1 cellular context compared by ENCODE assay signal in genomic region chr13:45108716-45109706, GRCh38.
TF ChIP-seq lines count a peak whose summit lies in the region.

No MANE protein-coding gene starts in this region.

TF ChIP-seq in K562, 482 proteins besides CTCF, POLR2A, EP300 and RAD21 (continued from another document and continues in another):
- TF ChIP-seq, protein P1, sequence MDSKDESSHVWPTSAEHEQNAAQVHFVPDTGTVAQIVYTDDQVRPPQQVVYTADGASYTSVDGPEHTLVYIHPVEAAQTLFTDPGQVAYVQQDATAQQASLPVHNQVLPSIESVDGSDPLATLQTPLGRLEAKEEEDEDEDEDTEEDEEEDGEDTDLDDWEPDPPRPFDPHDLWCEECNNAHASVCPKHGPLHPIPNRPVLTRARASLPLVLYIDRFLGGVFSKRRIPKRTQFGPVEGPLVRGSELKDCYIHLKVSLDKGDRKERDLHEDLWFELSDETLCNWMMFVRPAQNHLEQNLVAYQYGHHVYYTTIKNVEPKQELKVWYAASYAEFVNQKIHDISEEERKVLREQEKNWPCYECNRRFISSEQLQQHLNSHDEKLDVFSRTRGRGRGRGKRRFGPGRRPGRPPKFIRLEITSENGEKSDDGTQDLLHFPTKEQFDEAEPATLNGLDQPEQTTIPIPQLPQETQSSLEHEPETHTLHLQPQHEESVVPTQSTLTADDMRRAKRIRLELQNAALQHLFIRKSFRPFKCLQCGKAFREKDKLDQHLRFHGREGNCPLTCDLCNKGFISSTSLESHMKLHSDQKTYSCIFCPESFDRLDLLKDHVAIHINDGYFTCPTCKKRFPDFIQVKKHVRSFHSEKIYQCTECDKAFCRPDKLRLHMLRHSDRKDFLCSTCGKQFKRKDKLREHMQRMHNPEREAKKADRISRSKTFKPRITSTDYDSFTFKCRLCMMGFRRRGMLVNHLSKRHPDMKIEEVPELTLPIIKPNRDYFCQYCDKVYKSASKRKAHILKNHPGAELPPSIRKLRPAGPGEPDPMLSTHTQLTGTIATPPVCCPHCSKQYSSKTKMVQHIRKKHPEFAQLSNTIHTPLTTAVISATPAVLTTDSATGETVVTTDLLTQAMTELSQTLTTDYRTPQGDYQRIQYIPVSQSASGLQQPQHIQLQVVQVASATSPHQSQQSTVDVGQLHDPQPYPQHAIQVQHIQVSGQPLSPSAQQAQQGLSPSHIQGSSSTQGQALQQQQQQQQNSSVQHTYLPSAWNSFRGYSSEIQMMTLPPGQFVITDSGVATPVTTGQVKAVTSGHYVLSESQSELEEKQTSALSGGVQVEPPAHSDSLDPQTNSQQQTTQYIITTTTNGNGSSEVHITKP (IDR thresholded peaks at IDR 0.05; ENCODE audit: partially characterized antibody) = peak; percentile 68
- TF ChIP-seq HCFC1 (IDR thresholded peaks at IDR 0.05; ENCODE audit: low read depth, low read length) = no peak
- no peak for TF ChIP-seq TRIM24 (IDR thresholded peaks at IDR 0.05)
- no peak for TF ChIP-seq LARP7 (IDR thresholded peaks at IDR 0.05)
- TF ChIP-seq ZBTB40 (IDR thresholded peaks at IDR 0.05) = no peak
- no peak for TF ChIP-seq ZBTB40 (CRISPR knock-in tag; IDR thresholded peaks at IDR 0.05)
- TF ChIP-seq ZNF57 (CRISPR knock-in tag; IDR thresholded peaks at IDR 0.05) = no peak
- TF ChIP-seq ZNF316 (IDR thresholded peaks at IDR 0.05) = no peak
- no peak for TF ChIP-seq CTCFL (IDR thresholded peaks at IDR 0.05; ENCODE audit: borderline replicate concordance, insufficient read depth, low read depth, low read length, poor library complexity, severe bottlenecking)
- TF ChIP-seq, protein P2, sequence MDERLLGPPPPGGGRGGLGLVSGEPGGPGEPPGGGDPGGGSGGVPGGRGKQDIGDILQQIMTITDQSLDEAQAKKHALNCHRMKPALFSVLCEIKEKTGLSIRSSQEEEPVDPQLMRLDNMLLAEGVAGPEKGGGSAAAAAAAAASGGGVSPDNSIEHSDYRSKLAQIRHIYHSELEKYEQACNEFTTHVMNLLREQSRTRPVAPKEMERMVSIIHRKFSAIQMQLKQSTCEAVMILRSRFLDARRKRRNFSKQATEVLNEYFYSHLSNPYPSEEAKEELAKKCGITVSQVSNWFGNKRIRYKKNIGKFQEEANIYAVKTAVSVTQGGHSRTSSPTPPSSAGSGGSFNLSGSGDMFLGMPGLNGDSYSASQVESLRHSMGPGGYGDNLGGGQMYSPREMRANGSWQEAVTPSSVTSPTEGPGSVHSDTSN (CRISPR knock-in tag; IDR thresholded peaks at IDR 0.05; ENCODE audit: low read depth) = no peak
- TF ChIP-seq, protein P2 (tag; conservative IDR thresholded peaks at IDR 0.05; ENCODE audit: low read depth) = peak; percentile 67
- TF ChIP-seq ZNF431 (CRISPR knock-in tag; IDR thresholded peaks at IDR 0.05) = no peak
- TF ChIP-seq DPF2 (IDR thresholded peaks at IDR 0.05) = no peak
- no peak for TF ChIP-seq SRSF9 (IDR thresholded peaks at IDR 0.05; ENCODE audit: borderline replicate concordance, low read depth, low read length)
- TF ChIP-seq NBN (IDR thresholded peaks at IDR 0.05; ENCODE audit: low read depth) = no peak
- TF ChIP-seq BRD4 (IDR thresholded peaks at IDR 0.05) = no peak
- no peak for TF ChIP-seq CEBPG (CRISPR knock-in tag; IDR thresholded peaks at IDR 0.05)
- TF ChIP-seq CEBPG (tag; conservative IDR thresholded peaks at IDR 0.05 in 1 of 2, IDR thresholded peaks at IDR 0.05 in 1 of 2) = no peak
- TF ChIP-seq BCLAF1 (IDR thresholded peaks at IDR 0.05; ENCODE audit: borderline replicate concordance in 1 of 2, control insufficient read depth in 1 of 2, low read depth in 2 of 2, low read length in 1 of 2) = no peak
- TF ChIP-seq ZNF143 (CRISPR knock-in tag; IDR thresholded peaks at IDR 0.05) = no peak
- TF ChIP-seq NRF1 (conservative IDR thresholded peaks at IDR 0.05 in 1 of 2, IDR thresholded peaks at IDR 0.05 in 1 of 2) = peak; percentile 42 to 59
- no peak for TF ChIP-seq ZSCAN32 (CRISPR knock-in tag; IDR thresholded peaks at IDR 0.05)
- TF ChIP-seq PKNOX1 (IDR thresholded peaks at IDR 0.05) = peak; percentile 52
- TF ChIP-seq NEUROD1 (IDR thresholded peaks at IDR 0.05; ENCODE audit: borderline replicate concordance, low read depth, low read length, partially characterized antibody) = no peak
- no peak for TF ChIP-seq XRCC5 (IDR thresholded peaks at IDR 0.05; ENCODE audit: low read depth, low read length)
- TF ChIP-seq ZNF76 (CRISPR knock-in tag; IDR thresholded peaks at IDR 0.05; ENCODE audit: borderline replicate concordance) = no peak
- no peak for TF ChIP-seq ZNF277 (CRISPR knock-in tag; IDR thresholded peaks at IDR 0.05; ENCODE audit: borderline replicate concordance)
- no peak for TF ChIP-seq PPARD (CRISPR knock-in tag; IDR thresholded peaks at IDR 0.05)
